ENCODE assay signal across 8 cellular contexts in the genomic region with DNA sequence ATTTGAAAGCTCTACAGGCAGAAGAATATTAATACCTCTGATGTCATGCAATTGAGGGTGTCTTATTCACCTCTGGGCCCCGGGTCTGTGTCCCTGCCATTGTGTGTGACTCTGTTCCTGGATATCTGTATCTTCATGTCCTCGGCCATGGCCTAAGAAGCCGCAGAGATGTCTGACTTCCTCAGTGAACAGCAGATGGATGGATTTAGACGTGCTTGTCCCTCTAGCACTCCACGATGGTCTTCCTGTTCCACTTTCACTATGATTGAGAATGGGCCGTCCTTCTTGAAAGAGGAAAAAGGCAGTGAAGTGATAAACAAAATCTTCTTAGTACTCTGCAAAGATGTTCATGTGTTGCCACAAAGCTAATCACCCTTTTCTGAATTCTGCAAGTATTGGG.
DNase-seq lines count a peak whose midpoint lies in the region; ATAC-seq and TF ChIP-seq lines count a peak whose summit lies in the region.

No MANE protein-coding gene starts in this region.

- peaks cover 52% of the 10 kb centered on the region for H3K4me1 Mint-ChIP-seq in WTC11

- H3K27ac Mint-ChIP-seq in WTC11: no peak overlapping the region; the same call in 1 of the 2 replicates

- DNase-seq in GM12864 (ENCODE audit: low read depth) (peak; percentile 70), globus pallidus (ENCODE audit: low spot score) (peak; percentile 71), activated gamma-delta T cell treated with Interleukin-2 at 50 U/mL for 16 hours (no peak), HuH-7.5 (ENCODE audit: low spot score) (no peak), WTC11 (ENCODE audit: low spot score) (no peak), NCI-H524 (lab: John Stamatoyannopoulos, UW) (no peak)

- POLR2A ChIA-PET in WTC11 (lab: Charles Lee): no interaction called here

- peak; percentile 81 for ATAC-seq in GM21360 (IDR thresholded peaks at IDR 0.05; ENCODE audit: unreplicated experiment)
- peak; percentile 70 for ATAC-seq in HG03565 (IDR thresholded peaks at IDR 0.05; ENCODE audit: unreplicated experiment)
- ATAC-seq in WTC11: no peak

- H3K36me3 Mint-ChIP-seq in WTC11: no peaks in the 10 kb centered on the region

- CTCF ChIA-PET in WTC11 (lab: Charles Lee): interaction anchor here (1.5 kb wide), 1 partner anchor 359 kb away, joined by 5 read pairs; no protein-coding TSS in a partner anchor

- no peak overlapping the region for H3K4me3 Mint-ChIP-seq in WTC11

- no peaks in the 10 kb centered on the region for H3K9me3 Mint-ChIP-seq in WTC11

- no peaks in the 10 kb centered on the region for H3K27me3 Mint-ChIP-seq in WTC11 (ENCODE audit: low read depth)

- TF ChIP-seq CTCF in GM12864 (IDR thresholded peaks at IDR 0.05; ENCODE audit: low read depth, low read length, missing control alignments) (no peak), WTC11 (IDR thresholded peaks at IDR 0.05) (no peak)

- peak overlapping the region; percentile 15; the same call in 1 of the 2 replicates for H3K4me3 ChIP-seq in GM12864 (ENCODE audit: low read depth, low read length)

TF ChIP-seq in WTC11, 78 proteins besides CTCF, POLR2A, EP300 and RAD21:
- TF ChIP-seq GRHL2 (CRISPR knock-in tag; IDR thresholded peaks at IDR 0.05; ENCODE audit: insufficient replicate concordance, severe bottlenecking): no peak
- no peak for TF ChIP-seq NFYB (CRISPR knock-in tag; conservative IDR thresholded peaks at IDR 0.05; ENCODE audit: low read depth)
- no peak for TF ChIP-seq ATF1 (CRISPR knock-in tag; IDR thresholded peaks at IDR 0.05)
TF ChIP-seq in WTC11: peak in this region for 0.

Comparison
In these comparisons a context has a peak if more than half of its experiments do, and no peak if none do; other contexts are left out.
1. DNase-seq: peak in GM12864 (single experiment) and globus pallidus (single experiment); none in activated gamma-delta T cell treated with Interleukin-2 at 50 U/mL for 16 hours (single experiment), HuH-7.5 (single experiment), WTC11 (single experiment) and NCI-H524 (0 of 2).